ENCODE assay signal across 8 cellular contexts in genomic region chr12:12717586-12718381, GRCh38.
DNase-seq lines count a peak whose midpoint lies in the region; ATAC-seq and TF ChIP-seq lines count a peak whose summit lies in the region.

No MANE protein-coding gene starts in this region.

- peak overlapping the region; percentile 99 for H3K4me3 Mint-ChIP-seq in T-helper 2 cell treated with Interferon-gamma antibody and Interleukin-4, amounts not matched to agents 5 μg/mL and 100 μg/mL, for 36 hours

- H3K27me3 Mint-ChIP-seq in T-helper 2 cell treated with Interferon-gamma antibody and Interleukin-4, amounts not matched to agents 5 μg/mL and 100 μg/mL, for 36 hours (ENCODE audit: low read depth), result no peaks in the 10 kb centered on the region

- peaks cover 29% of the 10 kb centered on the region for H3K36me3 ChIP-seq in muscle layer of colon (ENCODE audit: insufficient read depth, low read length)

- H3K9me3 ChIP-seq in muscle layer of colon (ENCODE audit: low read length), result no peaks in the 10 kb centered on the region

- H3K9me3 Mint-ChIP-seq in T-helper 2 cell treated with Interferon-gamma antibody and Interleukin-4, amounts not matched to agents 5 μg/mL and 100 μg/mL, for 36 hours, result no peaks in the 10 kb centered on the region

- H3K36me3 Mint-ChIP-seq in T-helper 2 cell treated with Interferon-gamma antibody and Interleukin-4, amounts not matched to agents 5 μg/mL and 100 μg/mL, for 36 hours (ENCODE audit: low read depth), result peaks cover 58% of the 10 kb centered on the region

- peak in 4 of 6 experiments; percentile 34 to 64 (median 43) for DNase-seq in stimulated activated naive CD4-positive, alpha-beta T cell (lab: John Stamatoyannopoulos, UW)
- no peak for DNase-seq in stimulated activated naive CD4-positive, alpha-beta T cell treated with Interleukin-2 at 50 U/mL for 16 hours (lab: John Stamatoyannopoulos, UW)
- DNase-seq in T-helper 2 cell treated with Interferon-gamma antibody and Interleukin-4, amounts not matched to agents 5 μg/mL and 100 μg/mL, for 36 hours (ENCODE audit: low spot score), result no peak
- no peak for DNase-seq in epithelial cell of esophagus (ENCODE audit: low read depth)

- peak overlapping the region; percentile 97 for H3K27ac Mint-ChIP-seq in T-helper 2 cell treated with Interferon-gamma antibody and Interleukin-4, amounts not matched to agents 5 μg/mL and 100 μg/mL, for 36 hours

- peaks cover 53% of the 10 kb centered on the region for H3K4me1 Mint-ChIP-seq in T-helper 2 cell treated with Interferon-gamma antibody and Interleukin-4, amounts not matched to agents 5 μg/mL and 100 μg/mL, for 36 hours (ENCODE audit: low read depth)

- no peak for TF ChIP-seq CTCF in epithelial cell of esophagus (IDR thresholded peaks at IDR 0.05; ENCODE audit: insufficient read depth, low read depth, low read length, missing control alignments)

- ATAC-seq in HG03280 (IDR thresholded peaks at IDR 0.05; ENCODE audit: unreplicated experiment), result peak; percentile 2
- ATAC-seq in GM18502 (IDR thresholded peaks at IDR 0.05; ENCODE audit: poor library complexity, unreplicated experiment), result no peak
- ATAC-seq in GM18858 (IDR thresholded peaks at IDR 0.05; ENCODE audit: unreplicated experiment), result no peak

- no peaks in the 10 kb centered on the region for H3K27me3 ChIP-seq in muscle layer of colon (ENCODE audit: control insufficient read depth in 1 of 2, insufficient read depth in 2 of 2, low read length in 2 of 2)

- H3K27ac ChIP-seq in muscle layer of colon (ENCODE audit: low read depth, low read length), result peak overlapping the region; percentile 100

- H3K4me1 ChIP-seq in muscle layer of colon (ENCODE audit: insufficient read depth, low read length), result peaks cover 51% of the 10 kb centered on the region

- peak overlapping the region; percentile 85 for H3K9ac ChIP-seq in muscle layer of colon (ENCODE audit: low read length)

- H3K4me3 ChIP-seq in epithelial cell of esophagus (ENCODE audit: low read length) (peak overlapping the region; percentile 98), muscle layer of colon (ENCODE audit: low read depth in 1 of 2, low read length in 2 of 2) (peak overlapping the region; percentile 85 to 95)

Comparison
In these comparisons a context has a peak if more than half of its experiments do, and no peak if none do; other contexts are left out.
1. DNase-seq: peak in stimulated activated naive CD4-positive, alpha-beta T cell (4 of 6); none in stimulated activated naive CD4-positive, alpha-beta T cell treated with Interleukin-2 at 50 U/mL for 16 hours (single experiment), T-helper 2 cell treated with Interferon-gamma antibody and Interleukin-4, amounts not matched to agents 5 μg/mL and 100 μg/mL, for 36 hours (single experiment) and epithelial cell of esophagus (single experiment).